Comparison of ENCODE assay signal across 2 cellular contexts in the genomic region with DNA sequence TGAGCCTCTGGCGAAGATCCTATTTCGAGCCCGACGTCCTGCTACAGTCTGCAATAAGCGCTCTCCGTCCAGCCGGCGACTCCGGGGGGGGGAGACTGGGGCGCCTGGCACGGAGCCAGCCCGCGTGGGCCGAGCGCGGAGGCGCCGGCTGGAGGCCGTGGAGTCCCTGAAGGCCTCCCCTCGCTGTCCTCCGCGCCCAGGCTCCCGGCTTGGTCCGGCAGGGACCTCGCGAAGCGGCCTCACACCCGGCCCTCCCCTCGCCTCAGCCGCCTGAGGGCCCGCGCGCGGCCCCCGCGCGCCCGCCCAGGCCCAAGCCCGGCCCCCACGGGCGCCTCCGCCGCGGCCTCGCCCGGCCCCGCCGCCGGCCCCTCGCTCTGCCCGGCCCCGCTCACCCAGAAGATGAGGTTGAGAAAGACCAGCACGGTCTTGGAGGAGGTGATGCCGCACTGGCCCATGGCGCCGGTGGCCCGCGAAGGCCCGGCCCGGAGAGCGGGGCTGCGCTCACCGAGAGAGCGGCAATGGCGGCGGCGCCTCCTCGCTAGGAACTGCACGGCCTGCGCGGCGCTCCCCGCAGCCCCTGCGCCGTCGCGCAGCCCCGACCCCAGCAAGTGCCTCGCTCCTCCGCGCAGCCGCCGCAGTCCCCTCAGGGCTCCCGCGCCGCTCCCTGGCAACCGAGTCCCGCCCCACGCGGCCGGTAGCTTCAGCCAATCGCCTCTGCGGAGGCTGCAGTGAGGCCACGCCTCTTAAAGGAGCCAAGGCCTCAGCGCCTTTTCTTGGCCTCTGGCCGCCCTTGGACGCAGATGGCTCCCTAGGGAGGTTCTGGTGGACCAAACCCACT.
A peak's percentile ranks its signal among the peaks of the same experiment; 100 is the strongest.
TF ChIP-seq lines count a peak whose summit lies in the region.

TSPAN3 (minus strand) TSS at position 610 of the 838 bp plus-strand sequence; CDS start at position 455, 155 bp downstream.

TF ChIP-seq in IMR-90, 13 proteins besides CTCF, POLR2A, EP300 and RAD21:
- TF ChIP-seq ELK1 (IDR thresholded peaks at IDR 0.05; ENCODE audit: borderline replicate concordance, low read depth, low read length) (no peak), CHD1 (IDR thresholded peaks at IDR 0.05; ENCODE audit: low read depth, low read length) (no peak), FOS (IDR thresholded peaks at IDR 0.05; ENCODE audit: low read depth, low read length) (no peak), MAZ (IDR thresholded peaks at IDR 0.05; ENCODE audit: borderline replicate concordance, low read depth, low read length) (peak; percentile 55; the same call in 1 of the 2 replicates), RFX5 (IDR thresholded peaks at IDR 0.05; ENCODE audit: low read depth, low read length) (peak; percentile 32; the same call in 1 of the 2 replicates), CEBPB (IDR thresholded peaks at IDR 0.05; ENCODE audit: low read depth, low read length) (no peak), BHLHE40 (IDR thresholded peaks at IDR 0.05; ENCODE audit: low read depth, low read length) (no peak), MXI1 (IDR thresholded peaks at IDR 0.05; ENCODE audit: borderline replicate concordance, low read depth, low read length) (peak; percentile 58; the same call in 1 of the 2 replicates), SMC3 (IDR thresholded peaks at IDR 0.05; ENCODE audit: low read depth, low read length) (no peak), MAFK (IDR thresholded peaks at IDR 0.05; ENCODE audit: low read depth, low read length) (no peak), RCOR1 (IDR thresholded peaks at IDR 0.05; ENCODE audit: insufficient replicate concordance, low read length) (no peak), USF2 (IDR thresholded peaks at IDR 0.05; ENCODE audit: low read depth, low read length) (peak; percentile 70)

TF ChIP-seq in endothelial cell of umbilical vein, 7 proteins besides CTCF, POLR2A, EP300 and RAD21:
- peak; percentile 38 for TF ChIP-seq MAX (IDR thresholded peaks at IDR 0.05; ENCODE audit: insufficient read depth, insufficient read length)
- peak; percentile 93 for TF ChIP-seq POLR2AphosphoS5 (IDR thresholded peaks at IDR 0.05; ENCODE audit: insufficient read depth, low read depth, low read length)
- no peak for TF ChIP-seq FOS (IDR thresholded peaks at IDR 0.05; ENCODE audit: borderline replicate concordance, insufficient read depth, low read length)
TF ChIP-seq in endothelial cell of umbilical vein: peak in this region for 2.
